ENCODE assay signal across 1 cellular context in genomic region chr10:99828464-99828863, GRCh38.
TF ChIP-seq lines count a peak whose summit lies in the region.

No MANE protein-coding gene starts in this region.

TF ChIP-seq in GM12878, 131 proteins besides CTCF, POLR2A, EP300 and RAD21:
- TF ChIP-seq BHLHE40 (IDR thresholded peaks at IDR 0.05; ENCODE audit: borderline replicate concordance in 1 of 2, low read depth in 2 of 2, low read length in 1 of 2) (no peak), HDAC6 (IDR thresholded peaks at IDR 0.05; ENCODE audit: unreplicated experiment) (no peak), IKZF1 (conservative IDR thresholded peaks at IDR 0.05) (no peak), MLLT1 (IDR thresholded peaks at IDR 0.05) (0 out of 2 replicates have a peak, but pooled peaks have one; percentile 19), ZZZ3 (IDR thresholded peaks at IDR 0.05; ENCODE audit: control insufficient read depth, insufficient read length, low read depth) (no peak), TCF12 (IDR thresholded peaks at IDR 0.05; ENCODE audit: low read depth, low read length) (no peak), MTA2 (IDR thresholded peaks at IDR 0.05; ENCODE audit: low read depth) (peak; percentile 52), SREBF2 (IDR thresholded peaks at IDR 0.05; ENCODE audit: low read length) (no peak), CREB1 (IDR thresholded peaks at IDR 0.05; ENCODE audit: low read depth) (no peak), SPI1 (IDR thresholded peaks at IDR 0.05; ENCODE audit: borderline replicate concordance, insufficient read depth, low read depth, low read length) (no peak), MTA3 (IDR thresholded peaks at IDR 0.05; ENCODE audit: borderline replicate concordance, low read length) (no peak), RUNX3 (IDR thresholded peaks at IDR 0.05; ENCODE audit: low read length) (peak; percentile 27; the same call in 1 of the 2 replicates), ATF7 (IDR thresholded peaks at IDR 0.05; ENCODE audit: low read depth) (0 out of 2 replicates have a peak, but pooled peaks have one; percentile 17), BCL3 (IDR thresholded peaks at IDR 0.05; ENCODE audit: borderline replicate concordance, insufficient read depth, low read depth, low read length, poor library complexity, severe bottlenecking) (no peak), PKNOX1 (IDR thresholded peaks at IDR 0.05) (no peak)
